ENCODE assay signal across 8 cellular contexts in genomic region chr11:119727523-119728081, GRCh38. TPM values are rescaled to one million over a fixed set of nuclear protein-coding genes. Genes with fewer than 3 reads are reported as not detected.
DNase-seq lines count a peak whose midpoint lies in the region; ATAC-seq, FAIRE-seq and TF ChIP-seq lines count a peak whose summit lies in the region.

No MANE protein-coding gene starts in this region.

- intact Hi-C loops in endothelial cell of umbilical vein (cut with micrococcal nuclease), result loop anchor here (5.0 kb wide), 2 partner anchors 375 to 485 kb away; partner anchors contain the start of gene OAF

- H3K4me1 ChIP-seq in endothelial cell of umbilical vein (ENCODE audit: control insufficient read depth, extremely low read depth, insufficient read depth, low read length), result peaks cover 35% of the 10 kb centered on the region

- H3K4me3 Mint-ChIP-seq in naive B cell, result peak overlapping the region; percentile 87 to 97 (median 94)

- H3K27me3 Mint-ChIP-seq in naive B cell, result peaks cover 17 to 25% (median 17%) of the 10 kb centered on the region in 3 donors

- ATAC-seq in naive B cell (ENCODE audit: low read depth in 2 of 2), result peak in 1 of 2 donors; percentile 12
- ATAC-seq in esophagus mucosa, result no peak
- ATAC-seq in GM19023 (IDR thresholded peaks at IDR 0.05; ENCODE audit: unreplicated experiment), result no peak

- no peaks in the 10 kb centered on the region for H3K9me2 ChIP-seq in SU-DHL-6 (replicated peaks; ENCODE audit: insufficient read depth, low read length)

- H3K4me2 ChIP-seq in SU-DHL-6 (ENCODE audit: low read depth, low read length, poor library complexity, severe bottlenecking) (peak overlapping the region; percentile 61), endothelial cell of umbilical vein (ENCODE audit: insufficient read depth, low read length) (peak overlapping the region; percentile 70)

- no TSS peak for BruUV-seq in endothelial cell of umbilical vein (replicated peaks; lab: Mats Ljungman, UMichigan)

- no peak for DNase-seq in AG04450 (ENCODE audit: low read depth, low spot score)
- no peak for DNase-seq in endothelial cell of umbilical vein (ENCODE audit: low read depth, low spot score)
- DNase-seq in naive B cell, result peak; percentile 33
- DNase-seq in SW 1271 (lab: John Stamatoyannopoulos, UW), result no peak

- TF ChIP-seq POLR2A in endothelial cell of umbilical vein (IDR thresholded peaks at IDR 0.05; ENCODE audit: low read depth, low read length), result no peak

- no peak overlapping the region for H2AFZ ChIP-seq in SU-DHL-6 (ENCODE audit: low read depth, low read length, severe bottlenecking)
- H2AFZ ChIP-seq in endothelial cell of umbilical vein (ENCODE audit: low read depth, low read length), result peak overlapping the region; percentile 10

- no peaks in the 10 kb centered on the region for H3K9me3 Mint-ChIP-seq in naive B cell

- H3K9me3 ChIP-seq in AG04450 (ENCODE audit: control insufficient read depth, insufficient read depth, low read length) (no peaks in the 10 kb centered on the region; the same call in 1 of the 2 replicates), SU-DHL-6 (ENCODE audit: insufficient read depth, low read length) (no peaks in the 10 kb centered on the region), endothelial cell of umbilical vein (replicated peaks; ENCODE audit: control insufficient read depth, insufficient read depth, low read length) (no peaks in the 10 kb centered on the region)

- H3K79me2 ChIP-seq in SU-DHL-6 (ENCODE audit: insufficient read depth, low read length) (peaks cover 42% of the 10 kb centered on the region), endothelial cell of umbilical vein (ENCODE audit: control insufficient read depth, insufficient read depth, low read length) (peaks cover 2% of the 10 kb centered on the region)

- POLR2A ChIA-PET in AG04450 (lab: Yijun Ruan, JAX) (interaction anchor here (1.3 kb wide), 1 partner anchor 56 kb away, joined by 4 read pairs; no protein-coding TSS in a partner anchor), endothelial cell of umbilical vein (lab: Charles Lee) (no interaction called here)

- H3K9me1 ChIP-seq in endothelial cell of umbilical vein (replicated peaks; ENCODE audit: control insufficient read depth, extremely low read depth, insufficient read depth, low read length), result no peaks in the 10 kb centered on the region

- no peak for FAIRE-seq in endothelial cell of umbilical vein (lab: Jason Lieb, UNC)

- CTCF ChIA-PET in AG04450 (lab: Charles Lee), result interaction anchor here (1.6 to 2.0 kb wide), 2 partner anchors 247 to 381 kb away, joined by 3 to 5 read pairs; no protein-coding TSS in a partner anchor
- CTCF ChIA-PET in endothelial cell of umbilical vein (lab: Charles Lee), result interaction anchor here (1.0 to 4.5 kb wide), 6 partner anchors 12 to 60 kb away, joined by 3 to 128 read pairs (median 20); no protein-coding TSS in a partner anchor

- no peaks in the 10 kb centered on the region; the same call in 1 of the 2 replicates for H3F3A ChIP-seq in SU-DHL-6 (ENCODE audit: insufficient read depth)

- TF ChIP-seq CTCF in AG04450 (IDR thresholded peaks at IDR 0.05; ENCODE audit: low read depth, low read length) (peak; percentile 32; the same call in 1 of the 2 replicates), GM12875 (IDR thresholded peaks at IDR 0.05; ENCODE audit: borderline replicate concordance, insufficient read depth, low read depth, low read length) (peak; percentile 43), SU-DHL-6 (IDR thresholded peaks at IDR 0.05; ENCODE audit: insufficient read depth, low read length, poor library complexity, severe bottlenecking) (peak; percentile 27), endothelial cell of umbilical vein (IDR thresholded peaks at IDR 0.05; ENCODE audit: extremely low read depth in 1 of 2, insufficient read depth in 1 of 2, low read depth in 1 of 2, low read length in 2 of 2) (peak in 1 of 2 donors; percentile 37)

- peaks cover 31 to 32% (median 31%) of the 10 kb centered on the region in 3 donors for H3K4me1 Mint-ChIP-seq in naive B cell

- H3K27me3 ChIP-seq in AG04450 (ENCODE audit: control insufficient read depth, insufficient read depth, low read length) (peaks cover 6% of the 10 kb centered on the region), SU-DHL-6 (ENCODE audit: low read length) (no peaks in the 10 kb centered on the region), endothelial cell of umbilical vein (ENCODE audit: control insufficient read depth in 2 of 2, insufficient read depth in 2 of 2, low read length in 2 of 2) (no peaks in the 10 kb centered on the region)

- H3K27ac ChIP-seq in AG04450 (ENCODE audit: low read depth, low read length), result no peak overlapping the region
- H3K27ac ChIP-seq in SU-DHL-6 (ENCODE audit: low read depth, low read length), result peak overlapping the region; percentile 77; the same call in 1 of the 2 replicates
- no peak overlapping the region for H3K27ac ChIP-seq in endothelial cell of umbilical vein (ENCODE audit: insufficient read depth, low read depth, low read length)

- no peaks in the 10 kb centered on the region for H3K36me3 Mint-ChIP-seq in naive B cell

- dilution Hi-C loops in endothelial cell of umbilical vein (cut with MboI; ENCODE audit: extremely low pct_ligation_motif_present, low sequenced_read_pairs), result no loop called here

- peak overlapping the region in 5 of 6 donors; percentile 53 to 96 (median 87) for H3K27ac Mint-ChIP-seq in naive B cell

- H3K4me3 ChIP-seq in AG04450 (ENCODE audit: low read depth, low read length), result peak overlapping the region; percentile 72
- peak overlapping the region; percentile 73 for H3K4me3 ChIP-seq in GM12875 (ENCODE audit: low read depth, low read length)
- peak overlapping the region; percentile 96 for H3K4me3 ChIP-seq in SU-DHL-6 (ENCODE audit: insufficient read depth, low read length, poor library complexity, severe bottlenecking)
- peak overlapping the region; percentile 53 to 68 (median 65) for H3K4me3 ChIP-seq in endothelial cell of umbilical vein (replicated peaks in 1 of 3; ENCODE audit: insufficient read depth in 1 of 3, low read depth in 1 of 3, low read length in 3 of 3)

- H4K20me1 ChIP-seq in SU-DHL-6 (ENCODE audit: low read depth, low read length) (peaks cover 19% of the 10 kb centered on the region), endothelial cell of umbilical vein (replicated peaks; ENCODE audit: control insufficient read depth, extremely low read depth, insufficient read depth, low read length) (no peaks in the 10 kb centered on the region)

- H3K9ac ChIP-seq in SU-DHL-6 (ENCODE audit: low read length), result peak overlapping the region; percentile 73
- H3K9ac ChIP-seq in endothelial cell of umbilical vein (replicated peaks; ENCODE audit: extremely low read depth, insufficient read depth, low read length), result peak overlapping the region; percentile 3

- H3K36me3 ChIP-seq in SU-DHL-6 (ENCODE audit: low read length), result no peaks in the 10 kb centered on the region
- no peaks in the 10 kb centered on the region for H3K36me3 ChIP-seq in endothelial cell of umbilical vein (ENCODE audit: control insufficient read depth in 2 of 2, extremely low read depth in 1 of 2, insufficient read depth in 2 of 2, low read length in 2 of 2)

TF ChIP-seq in endothelial cell of umbilical vein, 7 proteins besides CTCF, POLR2A, EP300 and RAD21:
- no peak for TF ChIP-seq EZH2 (IDR thresholded peaks at IDR 0.05; ENCODE audit: borderline replicate concordance, low read depth, low read length, severe bottlenecking)
- no peak for TF ChIP-seq MAX (IDR thresholded peaks at IDR 0.05; ENCODE audit: insufficient read depth, insufficient read length)
- no peak for TF ChIP-seq POLR2AphosphoS5 (IDR thresholded peaks at IDR 0.05; ENCODE audit: insufficient read depth, low read depth, low read length)
- TF ChIP-seq MYC (IDR thresholded peaks at IDR 0.05; ENCODE audit: low read depth, low read length), result no peak
- no peak for TF ChIP-seq JUN (IDR thresholded peaks at IDR 0.05; ENCODE audit: borderline replicate concordance, insufficient read depth, insufficient read length, low read depth)
- TF ChIP-seq FOS (IDR thresholded peaks at IDR 0.05; ENCODE audit: borderline replicate concordance, insufficient read depth, low read length), result no peak
- TF ChIP-seq GATA2 (IDR thresholded peaks at IDR 0.05; ENCODE audit: insufficient read depth, insufficient read length, low read depth, low read length), result no peak

RNA-seq across cellular contexts. Expression of gene NECTIN1, which starts 1.4 kb away (rescaled TPM):
- 2.8 and 4.5 TPM in 2 replicates for polyA plus RNA-seq in AG04450 (2011; rRNA removed)
- polyA minus RNA-seq in AG04450 (2011; rRNA and poly(A)+ RNA removed), result 11.3 and 12.6 TPM in 2 replicates
- total RNA-seq in endothelial cell of umbilical vein, result 23.6 and 23.9 TPM in 2 replicates
- 8.4 and 10.8 TPM in 2 replicates for polyA plus RNA-seq in endothelial cell of umbilical vein
- 12.1 and 15.3 TPM in 2 replicates for polyA plus RNA-seq in endothelial cell of umbilical vein (2011; cell fraction: cytosol; rRNA removed)
- polyA plus RNA-seq in endothelial cell of umbilical vein (2011; cell fraction: nucleus; rRNA removed), result 11.0 and 11.5 TPM in 2 replicates
- 14.8 and 20.1 TPM in 2 replicates for polyA plus RNA-seq in endothelial cell of umbilical vein (2012)
- 16.2 and 17.1 TPM in 2 replicates for polyA minus RNA-seq in endothelial cell of umbilical vein
- 4.3 TPM for polyA minus RNA-seq in endothelial cell of umbilical vein (2011; cell fraction: cytosol; rRNA and poly(A)+ RNA removed)
- 6.3 and 7.4 TPM in 2 replicates for polyA minus RNA-seq in endothelial cell of umbilical vein (2011; cell fraction: nucleus; rRNA and poly(A)+ RNA removed)
- polyA plus RNA-seq in naive B cell (ENCODE audit: low read depth in 6 of 6), result under 1 TPM in 5 of 6 donors, not detected in 1; 0.24 to 0.74 (median 0.38) TPM
- 299 TPM for total RNA-seq in esophagus mucosa
